ENCODE assay signal across 8 cellular contexts in genomic region chr19:3575260-3575741, GRCh38. TPM values are rescaled to one million over a fixed set of nuclear protein-coding genes. Genes with fewer than 3 reads are reported as not detected.
DNase-seq lines count a peak whose midpoint lies in the region; TF ChIP-seq lines count a peak whose summit lies in the region.
"Had no signal": no experiment of that assay in that cellular context is flagged by ENCODE, and none has a peak within 500 bp of the region (broad histone marks: within the 10 kb centered on the region; RNA-seq: fewer than 3 reads in every experiment).

No MANE protein-coding gene starts in this region.

- peaks cover 10% of the 10 kb centered on the region for H3K4me1 ChIP-seq in Karpas-422 (ENCODE audit: low read length)

- H3K4me3 Mint-ChIP-seq in activated naive CD4-positive, alpha-beta T cell treated with anti-CD3 and anti-CD28 coated beads, Interleukin-2, amount 10 ng/mL, durations not matched to agents 7 days and 5 days: peak overlapping the region; percentile 33
- H3K4me3 Mint-ChIP-seq in mesothelial cell of epicardium: peak overlapping the region; percentile 55

- no peaks in the 10 kb centered on the region for H3K9me3 ChIP-seq in Karpas-422 (ENCODE audit: low read length)

- no peaks in the 10 kb centered on the region for H3K9me3 Mint-ChIP-seq in activated naive CD4-positive, alpha-beta T cell treated with anti-CD3 and anti-CD28 coated beads, Interleukin-2, amount 10 ng/mL, durations not matched to agents 7 days and 5 days
- H3K9me3 Mint-ChIP-seq in mesothelial cell of epicardium: no peaks in the 10 kb centered on the region

- CTCF ChIA-PET in activated naive CD4-positive, alpha-beta T cell treated with anti-CD3 and anti-CD28 coated beads, Interleukin-2, amount 10 ng/mL, durations not matched to agents 7 days and 5 days (lab: Charles Lee): interaction anchor here (0.7 kb wide), 1 partner anchor 118 kb away, joined by 3 read pairs; no protein-coding TSS in a partner anchor

- peak overlapping the region; percentile 49 for H3K27ac Mint-ChIP-seq in activated naive CD4-positive, alpha-beta T cell treated with anti-CD3 and anti-CD28 coated beads, Interleukin-2, amount 10 ng/mL, durations not matched to agents 7 days and 5 days
- no peak overlapping the region for H3K27ac Mint-ChIP-seq in mesothelial cell of epicardium

- DNase-seq in GF-D8 (lab: John Stamatoyannopoulos, UW) (peak; percentile 27), Karpas-422 (peak; percentile 49), mesothelial cell of epicardium (ENCODE audit: low spot score in 2 of 2, unreplicated experiment in 2 of 2) (no peak), iPS-NIHi11 (ENCODE audit: low spot score) (no peak), NCI-H128 (lab: John Stamatoyannopoulos, UW; ENCODE audit: unreplicated experiment) (no peak), glomerular visceral epithelial cell (ENCODE audit: extremely low spot score) (no peak)
- peak; percentile 41 for DNase-seq in activated naive CD4-positive, alpha-beta T cell treated with anti-CD3 and anti-CD28 coated beads, Interleukin-2, amount 10 ng/mL, durations not matched to agents 7 days and 5 days
- DNase-seq: NCI-H2081 had no signal

- H3K4me3 ChIP-seq in Karpas-422 (ENCODE audit: low read length): no peak overlapping the region

- H3K36me3 Mint-ChIP-seq in activated naive CD4-positive, alpha-beta T cell treated with anti-CD3 and anti-CD28 coated beads, Interleukin-2, amount 10 ng/mL, durations not matched to agents 7 days and 5 days: peaks cover 13% of the 10 kb centered on the region
- H3K36me3 Mint-ChIP-seq in mesothelial cell of epicardium: peaks cover 11% of the 10 kb centered on the region

- no peaks in the 10 kb centered on the region for H3K9me2 ChIP-seq in Karpas-422 (replicated peaks; ENCODE audit: insufficient read depth, low read length)

- peaks cover 7% of the 10 kb centered on the region; the same call in 1 of the 2 replicates for H4K20me1 ChIP-seq in Karpas-422 (ENCODE audit: insufficient read depth, low read depth, low read length)

- no peaks in the 10 kb centered on the region for H3K27me3 ChIP-seq in Karpas-422 (ENCODE audit: low read length)

- H3K9ac ChIP-seq in Karpas-422 (ENCODE audit: low read length): no peak overlapping the region

- TF ChIP-seq CTCF in mesothelial cell of epicardium (IDR thresholded peaks at IDR 0.05; ENCODE audit: unreplicated experiment): no peak

- no peak overlapping the region for H3K4me2 ChIP-seq in Karpas-422 (ENCODE audit: low read depth, low read length, poor library complexity, severe bottlenecking)

- H2AFZ ChIP-seq in Karpas-422 (ENCODE audit: low read length): no peak overlapping the region

- peaks cover 20% of the 10 kb centered on the region for H3K4me1 Mint-ChIP-seq in activated naive CD4-positive, alpha-beta T cell treated with anti-CD3 and anti-CD28 coated beads, Interleukin-2, amount 10 ng/mL, durations not matched to agents 7 days and 5 days
- H3K4me1 Mint-ChIP-seq in mesothelial cell of epicardium: peaks cover 19% of the 10 kb centered on the region

- H3K79me2 ChIP-seq in Karpas-422 (ENCODE audit: low read length): peaks cover 13% of the 10 kb centered on the region

- no peaks in the 10 kb centered on the region for H3K27me3 Mint-ChIP-seq in activated naive CD4-positive, alpha-beta T cell treated with anti-CD3 and anti-CD28 coated beads, Interleukin-2, amount 10 ng/mL, durations not matched to agents 7 days and 5 days
- peaks cover 34% of the 10 kb centered on the region for H3K27me3 Mint-ChIP-seq in mesothelial cell of epicardium (ENCODE audit: low read depth)

- H3K27ac ChIP-seq in Karpas-422 (ENCODE audit: low read length): no peak overlapping the region

- H3K36me3 ChIP-seq in Karpas-422 (ENCODE audit: insufficient read depth, low read length): peaks cover 10% of the 10 kb centered on the region; the same call in 1 of the 2 replicates

RNA-seq across cellular contexts. Expression of gene HMG20B, which starts 2.6 kb away (rescaled TPM):
- 53.7 and 127 TPM in 2 replicates for total RNA-seq in Karpas-422 (2014; rRNA removed; shearing (Covaris generic); ENCODE audit: low replicate concordance)
- total RNA-seq in mesothelial cell of epicardium: 89.5 to 94.9 TPM (median 93.9 TPM) in 3 replicates

RNA-seq across cellular contexts. Expression of gene GIPC3, which starts 10.0 kb away (rescaled TPM):
- not detected in 2 replicates for total RNA-seq in Karpas-422 (2014; rRNA removed; shearing (Covaris generic); ENCODE audit: low replicate concordance)
- total RNA-seq in mesothelial cell of epicardium: 0.07 to 0.11 TPM (median 0.09 TPM) in 3 replicates

RNA-seq across cellular contexts. Expression of gene MFSD12, which starts 17.9 kb away (rescaled TPM):
- total RNA-seq in Karpas-422 (2014; rRNA removed; shearing (Covaris generic); ENCODE audit: low replicate concordance): 34.5 and 102 TPM in 2 replicates
- 58.3 to 61.1 TPM (median 59.5 TPM) in 3 replicates for total RNA-seq in mesothelial cell of epicardium

RNA-seq across cellular contexts. Expression of gene TBXA2R, which starts 31.4 kb away (rescaled TPM):
- total RNA-seq in Karpas-422 (2014; rRNA removed; shearing (Covaris generic); ENCODE audit: low replicate concordance): 0.15 and 0.22 TPM in 2 replicates
- 0.38 to 1.0 TPM (median 0.47 TPM) in 3 replicates for total RNA-seq in mesothelial cell of epicardium

RNA-seq across cellular contexts. Expression of gene TEKTIP1, which starts 36.3 kb away (rescaled TPM):
- total RNA-seq in Karpas-422 (2014; rRNA removed; shearing (Covaris generic); ENCODE audit: low replicate concordance): 0.29 TPM in 1 of 2 replicates, not detected in the other
- total RNA-seq in mesothelial cell of epicardium: 2.3 to 3.5 TPM (median 2.6 TPM) in 3 replicates

Comparison
In these comparisons a context has a peak if more than half of its experiments do, and no peak if none do; other contexts are left out.
1. DNase-seq: peak in GF-D8 (single experiment), Karpas-422 (single experiment) and activated naive CD4-positive, alpha-beta T cell treated with anti-CD3 and anti-CD28 coated beads, Interleukin-2, amount 10 ng/mL, durations not matched to agents 7 days and 5 days (single experiment); none in mesothelial cell of epicardium (0 of 2), iPS-NIHi11 (single experiment), NCI-H128 (single experiment) and glomerular visceral epithelial cell (single experiment).